Comparison of ENCODE assay signal across 33 cellular contexts in genomic region chr21:26095131-26095530, GRCh38.
"Had no signal": no experiment of that assay in that cellular context is flagged by ENCODE, and none has a peak within 500 bp of the region (broad histone marks: within the 10 kb centered on the region; RNA-seq: fewer than 3 reads in every experiment).

No MANE protein-coding gene starts in this region.

- H3K4me1 Mint-ChIP-seq: activated CD4-positive, alpha-beta T cell treated with anti-CD3 and anti-CD28 coated beads, Interleukin-2, amount 10 ng/mL, durations not matched to agents 24 days and 14 days; activated naive CD4-positive, alpha-beta T cell treated with anti-CD3 and anti-CD28 coated beads, Interleukin-2, amount 50 U/mL, for 24 hours; activated naive CD8-positive, alpha-beta T cell treated with anti-CD3 and anti-CD28 coated beads, Interleukin-2, amount 10 ng/mL, durations not matched to agents 7 days and 5 days had no signal

- H3K4me3 ChIP-seq: Peyer's patch had no signal

- H3K4me3 Mint-ChIP-seq: activated CD4-positive, alpha-beta T cell treated with anti-CD3 and anti-CD28 coated beads, Interleukin-2, amount 10 ng/mL, durations not matched to agents 24 days and 14 days; activated CD8-positive, alpha-beta T cell treated with anti-CD3 and anti-CD28 coated beads, Interleukin-2, amount 10 ng/mL, durations not matched to agents 7 days and 5 days; activated naive CD4-positive, alpha-beta T cell treated with anti-CD3 and anti-CD28 coated beads, Interleukin-2, amount 50 U/mL, for 24 hours; activated naive CD8-positive, alpha-beta T cell treated with anti-CD3 and anti-CD28 coated beads, Interleukin-2, amount 10 ng/mL, durations not matched to agents 7 days and 5 days; activated T-cell treated with anti-CD3 and anti-CD28 coated beads, Interleukin-2, amount 50 U/mL, for 24 hours had no signal

- H3K36me3 Mint-ChIP-seq: activated naive CD8-positive, alpha-beta T cell treated with anti-CD3 and anti-CD28 coated beads, Interleukin-2, amount 10 ng/mL, durations not matched to agents 7 days and 5 days had no signal

- H3K4me1 ChIP-seq: Peyer's patch had no signal

- H3K27ac Mint-ChIP-seq: activated CD4-positive, alpha-beta T cell treated with anti-CD3 and anti-CD28 coated beads, Interleukin-2, amount 10 ng/mL, durations not matched to agents 24 days and 14 days; activated CD8-positive, alpha-beta T cell treated with anti-CD3 and anti-CD28 coated beads, Interleukin-2, amount 10 ng/mL, durations not matched to agents 7 days and 5 days; activated naive CD4-positive, alpha-beta T cell treated with anti-CD3 and anti-CD28 coated beads, Interleukin-2, amount 50 U/mL, for 24 hours; activated naive CD8-positive, alpha-beta T cell treated with anti-CD3 and anti-CD28 coated beads, Interleukin-2, amount 10 ng/mL, durations not matched to agents 7 days and 5 days; activated T-cell treated with anti-CD3 and anti-CD28 coated beads, Interleukin-2, amount 50 U/mL, for 24 hours; activated T-helper 2 cell treated with anti-CD3 and anti-CD28 coated beads, Interferon-gamma antibody, Interleukin-2, Interleukin-4, amounts not matched to agents 10 μg/mL and 5 μg/mL and 100 μg/mL, durations not matched to agents 14 hours and 24 hours and 36 hours had no signal

- H3K36me3 ChIP-seq: Peyer's patch had no signal

- H3K9me3 Mint-ChIP-seq: activated CD4-positive, alpha-beta T cell treated with anti-CD3 and anti-CD28 coated beads, Interleukin-2, amount 10 ng/mL, durations not matched to agents 24 days and 14 days; activated naive CD4-positive, alpha-beta T cell treated with anti-CD3 and anti-CD28 coated beads, Interleukin-2, amount 50 U/mL, for 24 hours; activated naive CD8-positive, alpha-beta T cell treated with anti-CD3 and anti-CD28 coated beads, Interleukin-2, amount 10 ng/mL, durations not matched to agents 7 days and 5 days; activated T-cell treated with anti-CD3 and anti-CD28 coated beads, Interleukin-2, amount 50 U/mL, for 24 hours; activated T-helper 2 cell treated with anti-CD3 and anti-CD28 coated beads, Interferon-gamma antibody, Interleukin-2, Interleukin-4, amounts not matched to agents 10 μg/mL and 5 μg/mL and 100 μg/mL, durations not matched to agents 14 hours and 24 hours and 36 hours had no signal

- H3K9me3 ChIP-seq: Peyer's patch had no signal

- ATAC-seq: activated CD8-positive, alpha-beta T cell treated with anti-CD3 and anti-CD28 coated beads, Interleukin-2, amount 10 ng/mL, durations not matched to agents 7 days and 5 days; PC-3; Right ventricle myocardium inferior; SK-N-SH treated with all-trans-retinoic acid at 6 μM for 48 hours had no signal

- H3K27ac ChIP-seq: Peyer's patch had no signal

- H3K27me3 ChIP-seq: Peyer's patch had no signal

- DNase-seq: activated CD4-positive, alpha-beta T cell treated with anti-CD3 and anti-CD28 coated beads, Interleukin-2, amount 10 ng/mL, durations not matched to agents 24 days and 14 days; activated CD4-positive, alpha-beta T cell treated with anti-CD3 and anti-CD28 coated beads, Interleukin-2, amount 50 U/mL, for 4 hours; activated CD8-positive, alpha-beta T cell treated with anti-CD3 and anti-CD28 coated beads, Interleukin-2, amount 10 ng/mL, durations not matched to agents 7 days and 5 days; activated gamma-delta T cell; activated naive CD4-positive, alpha-beta T cell treated with Interleukin-2 at 50 U/mL for 16 hours; activated naive CD8-positive, alpha-beta T cell treated with anti-CD3 and anti-CD28 coated beads, Interleukin-2, amount 10 ng/mL, durations not matched to agents 7 days and 5 days; activated T-cell treated with anti-CD3 and anti-CD28 coated beads, Interleukin-2, amount 50 U/mL, for 24 hours; aorta; caudate nucleus; cerebellar nuclear complex; Kasumi-1; KG1; MM.1S; MV-4-11; NCI-H1092; NCI-H1436 treated with DMSO at 0.1 percent for 48 hours; NCI-H1694 treated with DMSO at 0.1 percent for 48 hours; NCI-H2029; NCI-H345; NCI-H524 treated with DMSO at 0.1 percent for 48 hours; PC-3; Peyer's patch; RPMI8226; SIG-M5; SW 1271; T-helper 1 cell; T-helper 2 cell; T1000; WERI-Rb-1 had no signal

- H3K27me3 Mint-ChIP-seq: activated CD4-positive, alpha-beta T cell treated with anti-CD3 and anti-CD28 coated beads, Interleukin-2, amount 10 ng/mL, durations not matched to agents 24 days and 14 days; activated naive CD4-positive, alpha-beta T cell treated with anti-CD3 and anti-CD28 coated beads, Interleukin-2, amount 50 U/mL, for 24 hours; activated naive CD8-positive, alpha-beta T cell treated with anti-CD3 and anti-CD28 coated beads, Interleukin-2, amount 10 ng/mL, durations not matched to agents 7 days and 5 days; activated T-cell treated with anti-CD3 and anti-CD28 coated beads, Interleukin-2, amount 50 U/mL, for 24 hours had no signal
